ENCODE assay signal across 10 cellular contexts in the genomic region with DNA sequence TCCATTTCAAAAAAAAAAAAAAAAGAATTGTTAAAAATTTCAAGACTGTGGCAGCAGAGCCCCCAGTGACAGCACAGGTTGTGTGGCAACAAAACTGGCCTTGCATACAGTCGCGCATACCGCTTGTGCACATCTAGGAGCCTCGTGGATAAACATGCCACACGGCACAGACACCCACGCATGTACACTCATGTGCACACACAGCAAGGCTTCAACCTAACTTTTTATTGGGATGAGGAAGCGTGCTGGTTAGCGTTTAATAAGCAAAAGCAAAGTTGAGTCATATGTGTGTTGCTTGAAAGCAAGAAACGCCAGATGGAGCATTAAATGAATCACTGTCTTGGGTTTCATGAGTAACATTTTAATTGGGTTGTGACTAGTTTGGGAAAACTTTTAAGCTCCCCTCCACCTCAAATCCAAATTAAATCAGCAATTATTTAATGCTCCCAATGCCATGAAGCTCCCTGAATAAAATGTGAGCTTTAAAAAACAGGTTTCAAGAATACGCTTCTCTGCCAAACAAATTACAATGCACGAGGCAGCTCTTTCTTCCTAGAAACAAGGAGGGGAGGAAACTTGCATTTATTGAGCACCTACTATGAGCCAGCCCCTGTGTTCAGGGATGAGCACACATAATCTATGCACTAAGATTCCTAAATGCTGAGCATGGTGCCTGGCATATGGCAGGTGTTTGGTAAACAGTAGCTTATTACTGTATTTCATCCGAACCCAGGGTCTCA. TPM values are rescaled to one million over a fixed set of nuclear protein-coding genes. Genes with fewer than 3 reads are reported as not detected.
DNase-seq lines count a peak whose midpoint lies in the region; ATAC-seq, FAIRE-seq and TF ChIP-seq lines count a peak whose summit lies in the region.
"Had no signal": no experiment of that assay in that cellular context is flagged by ENCODE, and none has a peak within 500 bp of the region (broad histone marks: within the 10 kb centered on the region; RNA-seq: fewer than 3 reads in every experiment).

No MANE protein-coding gene starts in this region.

- TF ChIP-seq POLR2A in GM18505 (IDR thresholded peaks at IDR 0.05; ENCODE audit: borderline replicate concordance, extremely low read depth, insufficient read depth, insufficient read length) = no peak

- peaks cover 11% of the 10 kb centered on the region for H3K4me1 Mint-ChIP-seq in activated T-helper 17 cell treated with anti-CD3 and anti-CD28 coated beads, Interleukin-2, amount 50 U/mL, for 72 hours
- peaks cover 30% of the 10 kb centered on the region for H3K4me1 Mint-ChIP-seq in type B pancreatic cell (ENCODE audit: unreplicated experiment)

- TF ChIP-seq CTCF in type B pancreatic cell (conservative IDR thresholded peaks at IDR 0.05) = no peak
- no peak for TF ChIP-seq CTCF in D721Med (IDR thresholded peaks at IDR 0.05; ENCODE audit: insufficient read depth, missing control alignments)

- no peaks in the 10 kb centered on the region for H3K9me3 Mint-ChIP-seq in activated T-helper 17 cell treated with anti-CD3 and anti-CD28 coated beads, Interleukin-2, amount 50 U/mL, for 72 hours
- no peaks in the 10 kb centered on the region for H3K9me3 Mint-ChIP-seq in type B pancreatic cell

- H3K4me3 Mint-ChIP-seq in activated T-helper 17 cell treated with anti-CD3 and anti-CD28 coated beads, Interleukin-2, amount 50 U/mL, for 72 hours = peak overlapping the region; percentile 26
- H3K4me3 Mint-ChIP-seq in type B pancreatic cell = no peak overlapping the region

- peak; percentile 64 for ATAC-seq in activated T-helper 17 cell treated with anti-CD3 and anti-CD28 coated beads, Interleukin-2, amount 50 U/mL, for 72 hours (replicated peaks)
- no peak for ATAC-seq in GM18505 (IDR thresholded peaks at IDR 0.05; ENCODE audit: unreplicated experiment)

- H3K36me3 Mint-ChIP-seq in activated T-helper 17 cell treated with anti-CD3 and anti-CD28 coated beads, Interleukin-2, amount 50 U/mL, for 72 hours (ENCODE audit: low read depth) = no peaks in the 10 kb centered on the region
- no peaks in the 10 kb centered on the region for H3K36me3 Mint-ChIP-seq in type B pancreatic cell

- H3K27me3 Mint-ChIP-seq in activated T-helper 17 cell treated with anti-CD3 and anti-CD28 coated beads, Interleukin-2, amount 50 U/mL, for 72 hours = peaks cover 17% of the 10 kb centered on the region
- peaks cover 4% of the 10 kb centered on the region for H3K27me3 Mint-ChIP-seq in type B pancreatic cell

- FAIRE-seq in D721Med (lab: Jason Lieb, UNC) = no peak

- no peak overlapping the region for H3K27ac Mint-ChIP-seq in activated T-helper 17 cell treated with anti-CD3 and anti-CD28 coated beads, Interleukin-2, amount 50 U/mL, for 72 hours
- H3K27ac Mint-ChIP-seq in type B pancreatic cell = peak overlapping the region; percentile 91

- DNase-seq in activated CD4-positive, alpha-beta T cell treated with anti-CD3 and anti-CD28 coated beads for 48 hours = peak; percentile 13
- DNase-seq in activated CD4-positive, alpha-beta T cell treated with anti-CD3 and anti-CD28 coated beads, Interleukin-2, amount 50 U/mL, for 1 hour = no peak
- DNase-seq in inferior parietal cortex (ENCODE audit: extremely low spot score) (peak; percentile 50), type B pancreatic cell (ENCODE audit: extremely low spot score, unreplicated experiment) (no peak), D721Med (ENCODE audit: insufficient read length, low spot score) (no peak)
- DNase-seq in activated CD4-positive, CD25-positive, alpha-beta regulatory T cell treated with anti-CD3 and anti-CD28 coated beads, Interleukin-2, amount 50 U/mL, for 72 hours = no peak
- DNase-seq: BE2C, NCI-H146 had no signal

RNA-seq across cellular contexts. Expression of gene EML1, which starts 35.7 kb away (rescaled TPM):
- total RNA-seq in activated T-helper 17 cell treated with anti-CD3 and anti-CD28 coated beads, Interleukin-2, amount 50 U/mL, for 72 hours = 1 to 10 TPM in 1 of 2 donors, under 1 TPM in 1; 0.54 to 3.6 TPM
- 45.7 and 73.8 TPM in 2 replicates for total RNA-seq in type B pancreatic cell (ENCODE audit: low replicate concordance)

Comparison
In these comparisons a context has a peak if more than half of its experiments do, and no peak if none do; other contexts are left out.
1. DNase-seq: peak in activated CD4-positive, alpha-beta T cell treated with anti-CD3 and anti-CD28 coated beads for 48 hours (single experiment) and inferior parietal cortex (single experiment); none in activated CD4-positive, alpha-beta T cell treated with anti-CD3 and anti-CD28 coated beads, Interleukin-2, amount 50 U/mL, for 1 hour (single experiment), type B pancreatic cell (single experiment), D721Med (single experiment) and activated CD4-positive, CD25-positive, alpha-beta regulatory T cell treated with anti-CD3 and anti-CD28 coated beads, Interleukin-2, amount 50 U/mL, for 72 hours (single experiment).
2. RNA of gene EML1, which starts 35.7 kb away (total RNA-seq): 45.7 to 73.8 TPM in type B pancreatic cell; 0.54 to 3.6 TPM in activated T-helper 17 cell treated with anti-CD3 and anti-CD28 coated beads, Interleukin-2, amount 50 U/mL, for 72 hours; every median in the first group is over 10 times any median in the second.